Comparison of ENCODE assay signal across 9 cellular contexts in the genomic region with DNA sequence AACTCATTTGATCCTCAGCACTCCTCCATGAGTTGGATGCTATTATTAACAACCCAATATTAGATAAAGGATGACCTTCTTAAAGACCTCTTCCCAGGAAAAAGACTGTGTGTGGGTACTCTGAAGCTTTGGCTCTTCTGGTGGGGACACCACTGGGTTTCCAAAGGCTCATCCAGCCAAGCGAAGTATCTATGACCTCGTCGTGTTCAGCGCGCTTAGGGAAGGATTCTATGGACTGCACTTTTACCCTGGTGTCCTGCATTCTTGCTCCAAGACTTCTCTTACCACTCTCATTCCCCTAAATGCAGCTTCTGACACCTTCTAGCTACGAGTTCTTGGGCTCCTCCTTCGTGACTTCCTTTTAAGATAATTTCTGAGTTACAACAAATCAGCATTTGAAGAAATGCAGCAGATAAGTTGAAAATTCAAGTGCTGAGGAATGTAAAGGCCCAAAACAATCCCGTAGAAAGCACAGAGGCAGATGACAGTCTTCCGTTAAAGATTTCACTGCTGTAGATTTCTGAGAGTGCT. TPM values are rescaled to one million over a fixed set of nuclear protein-coding genes. Genes with fewer than 3 reads are reported as not detected.
A peak's percentile ranks its signal among the peaks of the same experiment; 100 is the strongest.
DNase-seq lines count a peak whose midpoint lies in the region; ATAC-seq and TF ChIP-seq lines count a peak whose summit lies in the region.
"Had no signal": no experiment of that assay in that cellular context is flagged by ENCODE, and none has a peak within 500 bp of the region (broad histone marks: within the 10 kb centered on the region; RNA-seq: fewer than 3 reads in every experiment).

No MANE protein-coding gene starts in this region.

- peak overlapping the region in 6 of 11 experiments; percentile 29 to 88 (median 73); a peak in 12 of 22 replicates for H3K9ac ChIP-seq in BLaER1 treated with 17β-estradiol and CSF1 and Interleukin-3, amounts not matched to agents 10 nM and 100 nM
- H3K9ac ChIP-seq in adipocyte (ENCODE audit: low read length), result peak overlapping the region; percentile 98

- no peak for DNase-seq in adipocyte (ENCODE audit: low read depth)
- DNase-seq in right atrium auricular region (ENCODE audit: low spot score), result no peak
- DNase-seq in prostate gland (ENCODE audit: low spot score), result no peak
- DNase-seq in activated gamma-delta T cell (lab: John Stamatoyannopoulos, UW), result no peak
- DNase-seq in activated naive CD4-positive, alpha-beta T cell treated with anti-CD3 and anti-CD28 coated beads, Interleukin-2, amount 50 U/mL, for 72 hours (ENCODE audit: low spot score in 2 of 2), result no peak
- no peak for DNase-seq in H4 (ENCODE audit: low spot score)
- no peak for DNase-seq in NK-92 treated with Interleukin-12 subunit alpha and Interleukin-12 subunit beta, amount 100 ng/mL, for 24 hours (lab: John Stamatoyannopoulos, UW)
- DNase-seq: naive B cell had no signal

- H3K36me3 ChIP-seq in BLaER1 treated with 17β-estradiol and CSF1 and Interleukin-3, amounts not matched to agents 10 nM and 100 nM, result peaks cover 0 to 20% (median 0%) of the 10 kb centered on the region in 11 experiments; a peak in 6 of 22 replicates
- H3K36me3 ChIP-seq in adipocyte (ENCODE audit: control insufficient read depth, insufficient read depth, low read length, severe bottlenecking) (peaks cover 11% of the 10 kb centered on the region), right atrium auricular region (no peaks in the 10 kb centered on the region), prostate gland (no peaks in the 10 kb centered on the region)

- WGBS in prostate gland, result 53% methylated on average over 9 of the region's 9 CpGs

- peaks cover 0 to 43% (median 4%) of the 10 kb centered on the region in 11 experiments; a peak in 8 of 22 replicates for H3K9me3 ChIP-seq in BLaER1 treated with 17β-estradiol and CSF1 and Interleukin-3, amounts not matched to agents 10 nM and 100 nM (replicated peaks in 1 of 11)
- H3K9me3 ChIP-seq in adipocyte (ENCODE audit: control insufficient read depth, low read length) (no peaks in the 10 kb centered on the region), right atrium auricular region (no peaks in the 10 kb centered on the region), prostate gland (no peaks in the 10 kb centered on the region)

- H3K4me1 ChIP-seq in BLaER1 treated with 17β-estradiol and CSF1 and Interleukin-3, amounts not matched to agents 10 nM and 100 nM, result peaks cover 0 to 95% (median 31%) of the 10 kb centered on the region in 10 experiments; a peak in 12 of 20 replicates
- H3K4me1 ChIP-seq in adipocyte (ENCODE audit: control insufficient read depth, insufficient read depth, low read length), result peaks cover 34% of the 10 kb centered on the region
- H3K4me1 ChIP-seq in right atrium auricular region, result peaks cover 0 to 7% of the 10 kb centered on the region in 2 donors
- H3K4me1 ChIP-seq in prostate gland (replicated peaks), result no peaks in the 10 kb centered on the region

- H3K36me3 Mint-ChIP-seq in activated naive CD4-positive, alpha-beta T cell treated with anti-CD3 and anti-CD28 coated beads, Interleukin-2, amount 50 U/mL, for 72 hours, result no peaks in the 10 kb centered on the region
- H3K36me3 Mint-ChIP-seq: naive B cell had no signal

- H3K27ac ChIP-seq in BLaER1 treated with 17β-estradiol and CSF1 and Interleukin-3, amounts not matched to agents 10 nM and 100 nM, result peak overlapping the region in 7 of 11 experiments; percentile 8 to 96 (median 88); a peak in 13 of 22 replicates
- H3K27ac ChIP-seq in right atrium auricular region, result peak overlapping the region; percentile 78 to 81
- peak overlapping the region; percentile 82 to 88 for H3K27ac ChIP-seq in prostate gland

- no peak overlapping the region for H3K27ac Mint-ChIP-seq in activated naive CD4-positive, alpha-beta T cell treated with anti-CD3 and anti-CD28 coated beads, Interleukin-2, amount 50 U/mL, for 72 hours
- H3K27ac Mint-ChIP-seq: naive B cell had no signal

- H4K20me1 ChIP-seq in BLaER1 treated with 17β-estradiol and CSF1 and Interleukin-3, amounts not matched to agents 10 nM and 100 nM, result no peaks in the 10 kb centered on the region

- intact Hi-C loops in prostate gland (cut with DNase I), result no loop called here

- H3K4me2 ChIP-seq in BLaER1 treated with 17β-estradiol and CSF1 and Interleukin-3, amounts not matched to agents 10 nM and 100 nM, result peak overlapping the region in 6 of 11 experiments; percentile 56 to 98 (median 77); a peak in 12 of 22 replicates

- no peak for ATAC-seq in activated naive CD4-positive, alpha-beta T cell treated with anti-CD3 and anti-CD28 coated beads, Interleukin-2, amount 50 U/mL, for 72 hours

- H3K9me3 Mint-ChIP-seq in activated naive CD4-positive, alpha-beta T cell treated with anti-CD3 and anti-CD28 coated beads, Interleukin-2, amount 50 U/mL, for 72 hours, result peaks cover 4 to 13% of the 10 kb centered on the region in 2 donors

- TF ChIP-seq POLR2A in prostate gland (IDR thresholded peaks at IDR 0.05), result no peak

- H3K4me3 ChIP-seq in BLaER1 treated with 17β-estradiol and CSF1 and Interleukin-3, amounts not matched to agents 10 nM and 100 nM, result peak overlapping the region in 2 of 10 experiments; percentile 65 to 73; a peak in 4 of 20 replicates
- H3K4me3 ChIP-seq in adipocyte (ENCODE audit: low read length) (peak overlapping the region; percentile 94), right atrium auricular region (peak overlapping the region; percentile 35 to 54), prostate gland (peak overlapping the region in 1 of 2 donors; percentile 46)

- TF ChIP-seq CTCF in right atrium auricular region (IDR thresholded peaks at IDR 0.05) (no peak), prostate gland (IDR thresholded peaks at IDR 0.05) (no peak)

- no peaks in the 10 kb centered on the region for H3K27me3 ChIP-seq in BLaER1 treated with 17β-estradiol and CSF1 and Interleukin-3, amounts not matched to agents 10 nM and 100 nM
- H3K27me3 ChIP-seq in adipocyte (replicated peaks; ENCODE audit: control insufficient read depth, insufficient read depth, low read length) (no peaks in the 10 kb centered on the region), right atrium auricular region (no peaks in the 10 kb centered on the region), prostate gland (replicated peaks; ENCODE audit: insufficient read depth) (no peaks in the 10 kb centered on the region)

RNA-seq across cellular contexts. Expression of a gene that starts 0.7 kb away (rescaled TPM):
- total RNA-seq in right atrium auricular region (10 to 100 TPM in 1 of 2 donors, 1 to 10 TPM in 1; 8.0 to 10.5 TPM), prostate gland (10 to 100 TPM; 43.9 to 83.2 TPM)
- not detected for total RNA-seq in activated naive CD4-positive, alpha-beta T cell treated with anti-CD3 and anti-CD28 coated beads, Interleukin-2, amount 50 U/mL, for 72 hours
- 44.0 and 86.7 TPM in 2 replicates for total RNA-seq in H4 (2014; rRNA removed; shearing (Covaris generic))

Comparison
In these comparisons a context has a peak if more than half of its experiments do, and no peak if none do; other contexts are left out.
1. RNA of a gene that starts 0.7 kb away (total RNA-seq): 43.9 to 83.2 TPM in prostate gland, 44.0 to 86.7 TPM in H4 and 8.0 to 10.5 TPM in right atrium auricular region; not detected in activated naive CD4-positive, alpha-beta T cell treated with anti-CD3 and anti-CD28 coated beads, Interleukin-2, amount 50 U/mL, for 72 hours; every median in the first group is over 4 times any median in the second.
2. Peak in every context shown above with its lines, with median percentiles within 50 percentile points of each other: H3K27ac ChIP-seq.